In the genomic region with DNA sequence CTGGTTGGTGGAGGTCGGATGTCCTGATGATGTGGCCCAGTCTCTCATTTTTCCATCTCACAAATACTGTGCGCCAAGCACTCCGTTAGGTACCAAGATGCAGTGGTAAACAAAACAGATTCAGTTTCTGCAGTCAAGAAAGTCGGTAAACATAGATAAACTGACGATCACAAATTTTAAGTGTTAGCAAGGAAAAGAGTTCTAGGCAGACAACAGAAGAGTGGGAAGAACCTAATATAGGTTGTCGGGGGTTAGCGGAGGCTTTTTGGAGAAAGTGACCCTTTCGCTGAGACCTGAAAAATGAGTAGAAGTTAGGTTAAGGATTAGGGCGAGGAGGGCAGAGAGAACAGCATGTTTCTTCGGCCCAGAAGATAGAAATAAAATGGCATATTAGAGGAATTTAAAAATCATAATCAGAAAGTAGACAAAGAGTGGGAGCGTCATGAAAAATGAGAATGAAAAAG, we compare ENCODE assay signal across 8 cellular contexts. TPM values are rescaled to one million over a fixed set of nuclear protein-coding genes. Genes with fewer than 3 reads are reported as not detected.
DNase-seq lines count a peak whose midpoint lies in the region; ATAC-seq and TF ChIP-seq lines count a peak whose summit lies in the region.

No MANE protein-coding gene starts in this region.

- WGBS in esophagus muscularis mucosa, result 4% methylated on average over 11 of the region's 11 CpGs
- WGBS in trophoblast cell (ENCODE audit: extremely low coverage, insufficient coverage, insufficient read length), result no CpG with 5 or more reads among the region's 11 CpGs

- H3K79me1 ChIP-seq in trophoblast cell (ENCODE audit: low read length), result peaks cover 9% of the 10 kb centered on the region

- H3K14ac ChIP-seq in trophoblast cell (ENCODE audit: low read length), result peak overlapping the region; percentile 63

- H2BK120ac ChIP-seq in trophoblast cell (ENCODE audit: insufficient read depth, low read length, poor library complexity), result no peak overlapping the region

- TF ChIP-seq CTCF in DOHH2 (IDR thresholded peaks at IDR 0.05; ENCODE audit: low read depth, low read length, poor library complexity, severe bottlenecking), result no peak
- no peak for TF ChIP-seq CTCF in Peyer's patch (IDR thresholded peaks at IDR 0.05)
- no peak for TF ChIP-seq CTCF in esophagus muscularis mucosa (IDR thresholded peaks at IDR 0.05)

- H3K4me2 ChIP-seq in DOHH2 (ENCODE audit: low read length), result peak overlapping the region; percentile 70
- H3K4me2 ChIP-seq in trophoblast cell (ENCODE audit: low read length), result peak overlapping the region; percentile 43

- intact Hi-C loops in esophagus muscularis mucosa (cut with DNase I), result loop anchor here (10.0 kb wide), 1 partner anchor 94 kb away; no protein-coding TSS in a partner anchor

- 0 out of 2 replicates have a peak, but pooled peaks cover 5% of the 10 kb centered on the region for H4K20me1 ChIP-seq in DOHH2 (ENCODE audit: control insufficient read depth, insufficient read depth, low read depth, low read length)

- peak overlapping the region; percentile 39 for H2AFZ ChIP-seq in trophoblast cell (ENCODE audit: insufficient read depth, low read length, poor library complexity)

- H3K4me3 ChIP-seq in DOHH2 (ENCODE audit: low read length), result peak overlapping the region; percentile 95
- peak overlapping the region; percentile 68 to 88 (median 79) for H3K4me3 ChIP-seq in Peyer's patch
- H3K4me3 ChIP-seq in esophagus muscularis mucosa, result peak overlapping the region; percentile 66 to 86 (median 78)
- H3K4me3 ChIP-seq in trophoblast cell (ENCODE audit: low read depth, low read length), result peak overlapping the region; percentile 85

- H3K36me3 ChIP-seq in DOHH2 (ENCODE audit: control insufficient read depth, low read length) (peaks cover 69% of the 10 kb centered on the region), Peyer's patch (peaks cover 0 to 7% (median 0%) of the 10 kb centered on the region in 3 donors), esophagus muscularis mucosa (peaks cover 0 to 19% (median 9%) of the 10 kb centered on the region in 4 donors), trophoblast cell (ENCODE audit: control insufficient read depth in 1 of 2, insufficient read depth in 2 of 2, low read length in 2 of 2) (peaks cover 0 to 2% of the 10 kb centered on the region in 2 experiments)

- H3K79me2 ChIP-seq in DOHH2 (ENCODE audit: control insufficient read depth, low read length), result peaks cover 88% of the 10 kb centered on the region
- peaks cover 12% of the 10 kb centered on the region for H3K79me2 ChIP-seq in trophoblast cell (ENCODE audit: control insufficient read depth, insufficient read depth, low read length, poor library complexity)

- TF ChIP-seq POLR2A in Peyer's patch (IDR thresholded peaks at IDR 0.05), result no peak
- no peak for TF ChIP-seq POLR2A in esophagus muscularis mucosa (IDR thresholded peaks at IDR 0.05; ENCODE audit: low read depth)

- peak overlapping the region; percentile 42 for H3K4ac ChIP-seq in trophoblast cell (ENCODE audit: low read depth, low read length)

- H3K9ac ChIP-seq in trophoblast cell (ENCODE audit: low read length), result peak overlapping the region; percentile 42

- H3K9me3 ChIP-seq in DOHH2 (ENCODE audit: control insufficient read depth, insufficient read depth, low read length) (no peaks in the 10 kb centered on the region; the same call in 1 of the 2 replicates), Peyer's patch (no peaks in the 10 kb centered on the region), esophagus muscularis mucosa (no peaks in the 10 kb centered on the region), trophoblast cell (ENCODE audit: insufficient read depth, low read depth, low read length) (no peaks in the 10 kb centered on the region)

- H3K9me2 ChIP-seq in DOHH2 (replicated peaks; ENCODE audit: control insufficient read depth, low read length), result no peaks in the 10 kb centered on the region

- H3K27ac ChIP-seq in DOHH2 (ENCODE audit: low read depth, low read length), result peak overlapping the region; percentile 36
- H3K27ac ChIP-seq in Peyer's patch, result peak overlapping the region; percentile 84 to 87 (median 84)
- H3K27ac ChIP-seq in esophagus muscularis mucosa (replicated peaks in 1 of 4), result peak overlapping the region; percentile 76 to 89 (median 86)
- H3K27ac ChIP-seq in trophoblast cell (ENCODE audit: low read depth, low read length), result no peak overlapping the region

- peak overlapping the region; percentile 43 for H2BK5ac ChIP-seq in trophoblast cell (ENCODE audit: low read depth, low read length, poor library complexity)

- H3K4me1 ChIP-seq in DOHH2 (ENCODE audit: control insufficient read depth, low read length) (peaks cover 34% of the 10 kb centered on the region), Peyer's patch (peaks cover 0 to 37% (median 18%) of the 10 kb centered on the region in 4 donors), esophagus muscularis mucosa (peaks cover 29 to 62% (median 49%) of the 10 kb centered on the region in 4 donors), trophoblast cell (ENCODE audit: control insufficient read depth in 1 of 2, insufficient read depth in 2 of 2, low read length in 2 of 2) (peaks cover 0 to 5% of the 10 kb centered on the region in 2 experiments)

- no peaks in the 10 kb centered on the region for H3K27me3 ChIP-seq in DOHH2 (ENCODE audit: control insufficient read depth, low read length)
- no peaks in the 10 kb centered on the region for H3K27me3 ChIP-seq in Peyer's patch
- no peaks in the 10 kb centered on the region for H3K27me3 ChIP-seq in esophagus muscularis mucosa
- no peaks in the 10 kb centered on the region for H3K27me3 ChIP-seq in trophoblast cell (ENCODE audit: insufficient read depth, low read length)

- H3K18ac ChIP-seq in trophoblast cell (ENCODE audit: low read length), result peak overlapping the region; percentile 43

- no peak overlapping the region for H3K23ac ChIP-seq in trophoblast cell (ENCODE audit: low read length)

- no peak for ATAC-seq in GM19467 (IDR thresholded peaks at IDR 0.05; ENCODE audit: unreplicated experiment)

- DNase-seq in Peyer's patch (no peak), esophagus muscularis mucosa (ENCODE audit: extremely low spot score) (no peak), trophoblast cell (no peak), NCI-H82 treated with DMSO at 0.1 percent for 48 hours (lab: John Stamatoyannopoulos, UW; ENCODE audit: unreplicated experiment) (no peak), NCI-H2081 (lab: John Stamatoyannopoulos, UW) (no peak), KG1 (lab: John Stamatoyannopoulos, UW) (no peak)

- no peaks in the 10 kb centered on the region for H3F3A ChIP-seq in DOHH2 (ENCODE audit: control insufficient read depth, insufficient read depth)

- TF ChIP-seq EP300 in esophagus muscularis mucosa (IDR thresholded peaks at IDR 0.05), result no peak

- no peak overlapping the region for H2BK12ac ChIP-seq in trophoblast cell (ENCODE audit: low read length)

- H4K12ac ChIP-seq in trophoblast cell (ENCODE audit: low read depth, low read length), result peak overlapping the region; percentile 61

- no peak overlapping the region for H2AK5ac ChIP-seq in trophoblast cell (ENCODE audit: low read length)

- H4K8ac ChIP-seq in trophoblast cell (ENCODE audit: low read depth, low read length), result peak overlapping the region; percentile 72

- H4K91ac ChIP-seq in trophoblast cell (ENCODE audit: low read depth, low read length), result peak overlapping the region; percentile 61

RNA-seq across cellular contexts. Expression of gene ORC3, which starts 0.5 kb away (rescaled TPM):
- total RNA-seq in Peyer's patch (10 to 100 TPM; 11.2 to 24.8 (median 16.9) TPM), esophagus muscularis mucosa (10 to 100 TPM in 3 of 4 donors, 1 to 10 TPM in 1; 9.9 to 18.7 (median 12.6) TPM)
- polyA plus RNA-seq in trophoblast cell (2013), result 29.7 and 32.4 TPM in 2 replicates

RNA-seq across cellular contexts. Expression of gene RARS2, which starts 0.7 kb away (rescaled TPM):
- total RNA-seq in Peyer's patch, result 10 to 100 TPM; 26.4 to 48.5 (median 44.8) TPM
- 10 to 100 TPM; 14.1 to 19.9 (median 17.6) TPM for total RNA-seq in esophagus muscularis mucosa
- 45.9 and 46.1 TPM in 2 replicates for polyA plus RNA-seq in trophoblast cell (2013)
